ENCODE assay signal across 9 cellular contexts in the genomic region with DNA sequence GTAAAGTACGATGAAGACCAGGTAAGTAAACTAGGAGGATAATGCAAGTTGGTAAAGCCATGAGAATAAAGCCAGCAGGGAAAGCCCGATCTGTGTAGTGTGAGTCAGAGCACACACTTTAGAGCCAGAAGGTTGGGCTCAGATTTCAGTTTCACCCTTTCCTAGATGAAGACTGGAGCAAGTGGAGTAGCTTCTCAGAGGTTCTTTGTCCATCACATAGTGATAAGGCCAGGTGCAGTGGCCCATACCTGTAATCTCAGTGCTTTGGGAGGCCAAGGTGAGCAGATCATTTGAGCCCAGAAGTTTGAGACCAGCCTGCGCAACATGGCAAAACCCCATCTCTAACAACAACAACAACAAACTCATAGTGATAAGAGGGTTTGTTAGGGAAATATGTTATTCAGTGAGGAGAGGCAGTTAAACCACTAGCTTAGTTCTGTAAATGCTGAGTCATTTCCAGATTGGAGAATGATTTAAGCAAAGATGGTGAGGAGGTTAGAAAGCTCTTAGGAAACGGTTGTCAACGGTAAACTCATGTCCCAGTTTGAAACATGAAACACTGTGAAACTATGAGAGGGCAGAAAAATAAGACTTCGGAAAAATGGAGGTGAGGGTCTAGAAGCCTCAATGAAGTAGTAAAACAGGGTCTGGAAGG. TPM values are rescaled to one million over a fixed set of nuclear protein-coding genes. Genes with fewer than 3 reads are reported as not detected.
DNase-seq lines count a peak whose midpoint lies in the region; ATAC-seq and TF ChIP-seq lines count a peak whose summit lies in the region.
"Had no signal": no experiment of that assay in that cellular context is flagged by ENCODE, and none has a peak within 500 bp of the region (broad histone marks: within the 10 kb centered on the region; RNA-seq: fewer than 3 reads in every experiment).

No MANE protein-coding gene starts in this region.

- TF ChIP-seq POLR2A in NB4 (IDR thresholded peaks at IDR 0.05; ENCODE audit: extremely low read depth, insufficient read length): no peak

- no peaks in the 10 kb centered on the region for H3K9me3 Mint-ChIP-seq in activated CD4-positive, alpha-beta T cell treated with anti-CD3 and anti-CD28 coated beads, Interleukin-2, amount 10 ng/mL, durations not matched to agents 7 days and 5 days
- no peaks in the 10 kb centered on the region for H3K9me3 Mint-ChIP-seq in central memory CD8-positive, alpha-beta T cell
- H3K9me3 Mint-ChIP-seq: activated naive CD4-positive, alpha-beta T cell treated with anti-CD3 and anti-CD28 coated beads, Interleukin-2, amount 50 U/mL, for 24 hours had no signal

- WGBS in heart right ventricle, 2 donors: 71 to 82% methylated on average over 6 of the region's 6 CpGs

- H3K4me1 Mint-ChIP-seq in activated CD4-positive, alpha-beta T cell treated with anti-CD3 and anti-CD28 coated beads, Interleukin-2, amount 10 ng/mL, durations not matched to agents 7 days and 5 days: peaks cover 26% of the 10 kb centered on the region
- H3K4me1 Mint-ChIP-seq in central memory CD8-positive, alpha-beta T cell: no peaks in the 10 kb centered on the region
- H3K4me1 Mint-ChIP-seq: activated naive CD4-positive, alpha-beta T cell treated with anti-CD3 and anti-CD28 coated beads, Interleukin-2, amount 50 U/mL, for 24 hours had no signal

- ATAC-seq in HG02610 (IDR thresholded peaks at IDR 0.05; ENCODE audit: unreplicated experiment): peak; percentile 94
- ATAC-seq in central memory CD8-positive, alpha-beta T cell (replicated peaks; ENCODE audit: extremely low read depth, poor library complexity, severe bottlenecking): no peak
- no peak for ATAC-seq in heart right ventricle

- no peaks in the 10 kb centered on the region for H3K9me3 ChIP-seq in heart right ventricle

- H3K4me3 ChIP-seq in NB4 (ENCODE audit: low read depth, low read length): no peak overlapping the region
- no peak overlapping the region for H3K4me3 ChIP-seq in heart right ventricle

- CTCF ChIA-PET in activated CD4-positive, alpha-beta T cell treated with anti-CD3 and anti-CD28 coated beads, Interleukin-2, amount 10 ng/mL, durations not matched to agents 7 days and 5 days (lab: Charles Lee): interaction anchor here (0.7 to 1.7 kb wide), 7 partner anchors 13 to 471 kb away, joined by 3 to 6 read pairs (median 3); a partner anchor contains a TSS

- no peak overlapping the region for H3K27ac ChIP-seq in heart right ventricle

- peaks cover 0 to 2% (median 0%) of the 10 kb centered on the region in 7 donors for H3K27me3 ChIP-seq in heart right ventricle

- no peaks in the 10 kb centered on the region for H3K36me3 Mint-ChIP-seq in activated CD4-positive, alpha-beta T cell treated with anti-CD3 and anti-CD28 coated beads, Interleukin-2, amount 10 ng/mL, durations not matched to agents 7 days and 5 days (ENCODE audit: low read depth)
- no peaks in the 10 kb centered on the region for H3K36me3 Mint-ChIP-seq in central memory CD8-positive, alpha-beta T cell (ENCODE audit: insufficient read depth)
- H3K36me3 Mint-ChIP-seq: activated naive CD4-positive, alpha-beta T cell treated with anti-CD3 and anti-CD28 coated beads, Interleukin-2, amount 50 U/mL, for 24 hours had no signal

- peaks cover 0 to 11% (median 0%) of the 10 kb centered on the region in 9 donors for H3K4me1 ChIP-seq in heart right ventricle

- peak; percentile 8 for DNase-seq in activated CD4-positive, alpha-beta T cell treated with anti-CD3 and anti-CD28 coated beads, Interleukin-2, amount 10 ng/mL, durations not matched to agents 7 days and 5 days
- DNase-seq in activated CD4-positive, alpha-beta T cell treated with anti-CD3 and anti-CD28 coated beads for 1 hour: no peak
- DNase-seq in NB4 (ENCODE audit: low read depth) (peak; percentile 65), C1 segment of cervical spinal cord (lab: John Stamatoyannopoulos, UW) (no peak), NCI-H748 (lab: John Stamatoyannopoulos, UW; ENCODE audit: unreplicated experiment) (no peak), heart right ventricle (no peak)
- no peak for DNase-seq in central memory CD8-positive, alpha-beta T cell (ENCODE audit: low spot score in 2 of 2)

- no peaks in the 10 kb centered on the region for H3K27me3 Mint-ChIP-seq in activated CD4-positive, alpha-beta T cell treated with anti-CD3 and anti-CD28 coated beads, Interleukin-2, amount 10 ng/mL, durations not matched to agents 7 days and 5 days
- peaks cover 6% of the 10 kb centered on the region for H3K27me3 Mint-ChIP-seq in central memory CD8-positive, alpha-beta T cell
- H3K27me3 Mint-ChIP-seq: activated naive CD4-positive, alpha-beta T cell treated with anti-CD3 and anti-CD28 coated beads, Interleukin-2, amount 50 U/mL, for 24 hours had no signal

- intact Hi-C loops in heart right ventricle (cut with DNase I): no loop called here

- H3K4me3 Mint-ChIP-seq in activated CD4-positive, alpha-beta T cell treated with anti-CD3 and anti-CD28 coated beads, Interleukin-2, amount 10 ng/mL, durations not matched to agents 7 days and 5 days: no peak overlapping the region
- no peak overlapping the region for H3K4me3 Mint-ChIP-seq in central memory CD8-positive, alpha-beta T cell
- H3K4me3 Mint-ChIP-seq: activated naive CD4-positive, alpha-beta T cell treated with anti-CD3 and anti-CD28 coated beads, Interleukin-2, amount 50 U/mL, for 24 hours had no signal

- H3K27ac Mint-ChIP-seq in activated CD4-positive, alpha-beta T cell treated with anti-CD3 and anti-CD28 coated beads, Interleukin-2, amount 10 ng/mL, durations not matched to agents 7 days and 5 days: peak overlapping the region; percentile 84
- peak overlapping the region; percentile 47 for H3K27ac Mint-ChIP-seq in central memory CD8-positive, alpha-beta T cell (ENCODE audit: low read depth)
- H3K27ac Mint-ChIP-seq: activated naive CD4-positive, alpha-beta T cell treated with anti-CD3 and anti-CD28 coated beads, Interleukin-2, amount 50 U/mL, for 24 hours had no signal

- no peaks in the 10 kb centered on the region for H3K36me3 ChIP-seq in heart right ventricle

- POLR2A ChIA-PET in activated CD4-positive, alpha-beta T cell treated with anti-CD3 and anti-CD28 coated beads, Interleukin-2, amount 10 ng/mL, durations not matched to agents 7 days and 5 days (lab: Charles Lee): interaction anchor here (0.6 to 0.8 kb wide), 3 partner anchors 13 to 367 kb away, joined by 3 to 5 read pairs (median 4); no protein-coding TSS in a partner anchor

- no peak for TF ChIP-seq CTCF in NB4 (IDR thresholded peaks at IDR 0.05; ENCODE audit: low read depth, low read length)
- no peak for TF ChIP-seq CTCF in heart right ventricle (IDR thresholded peaks at IDR 0.05)

RNA-seq across cellular contexts. Expression of a gene that starts 39.0 kb away (rescaled TPM):
- total RNA-seq in activated CD4-positive, alpha-beta T cell treated with anti-CD3 and anti-CD28 coated beads, Interleukin-2, amount 10 ng/mL, durations not matched to agents 7 days and 5 days: under 1 TPM in 1 of 2 experiments, not detected in 1; 0.17 TPM
- 1 to 10 TPM in 5 of 10 donors, under 1 TPM in 5; 0.53 to 2.3 (median 1.1) TPM for total RNA-seq in heart right ventricle
- under 1 TPM in 1 of 2 donors, not detected in 1; 0.65 TPM for polyA plus RNA-seq in heart right ventricle

Comparison
In these comparisons a context has a peak if more than half of its experiments do, and no peak if none do; other contexts are left out.
1. DNase-seq: peak in activated CD4-positive, alpha-beta T cell treated with anti-CD3 and anti-CD28 coated beads, Interleukin-2, amount 10 ng/mL, durations not matched to agents 7 days and 5 days (single experiment) and NB4 (single experiment); none in activated CD4-positive, alpha-beta T cell treated with anti-CD3 and anti-CD28 coated beads for 1 hour (single experiment), central memory CD8-positive, alpha-beta T cell (0 of 2), C1 segment of cervical spinal cord (0 of 14), NCI-H748 (single experiment) and heart right ventricle (0 of 2).